26 cellular contexts compared by ENCODE assay signal in the genomic region with DNA sequence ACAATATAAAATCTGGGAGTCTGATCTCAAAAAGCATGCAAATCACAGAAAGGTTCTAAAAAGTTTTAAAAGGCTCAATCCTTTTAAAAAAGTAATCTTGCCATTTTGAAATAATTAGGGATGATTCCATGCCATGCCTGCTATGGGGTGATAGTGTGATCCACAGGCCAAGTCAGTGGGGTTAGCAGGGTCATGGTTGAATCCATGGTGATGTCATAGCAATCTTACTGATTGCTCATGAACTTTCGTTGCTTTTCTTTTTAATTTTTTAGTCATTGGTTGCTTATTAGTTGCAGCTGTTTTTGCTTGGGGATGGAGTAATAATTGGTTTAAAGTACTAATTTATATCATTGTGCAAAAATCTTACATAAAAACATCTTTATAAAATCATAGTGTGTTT.
"Had no signal": no experiment of that assay in that cellular context is flagged by ENCODE, and none has a peak within 500 bp of the region (broad histone marks: within the 10 kb centered on the region; RNA-seq: fewer than 3 reads in every experiment).

No MANE protein-coding gene starts in this region.

- DNase-seq: dorsolateral prefrontal cortex; effector CD8-positive, alpha-beta T cell; endodermal cell; foreskin keratinocyte; heart left ventricle; kidney; mucosa of descending colon; naive B cell; psoas muscle; right cardiac atrium; spleen; stimulated activated CD4-positive, alpha-beta T cell treated with anti-CD3 and anti-CD28 coated beads, Interleukin-4, amount 100 ng/mL, for 4 hours; stimulated activated naive CD8-positive, alpha-beta T cell treated with anti-CD3 and anti-CD28 coated beads, Interleukin-15, Interleukin-2, amounts not matched to agents 100 U/mL and 50 U/mL, for 24 hours; substantia nigra; testis; tibial artery had no signal

- H3K27me3 ChIP-seq: foreskin keratinocyte, gastroesophageal sphincter, heart left ventricle, hepatocyte, neural progenitor cell, spleen, testis, tibial artery had no signal

- H3K9ac ChIP-seq: neural progenitor cell had no signal

- H3K27ac ChIP-seq: epithelial cell of prostate, foreskin keratinocyte, gastroesophageal sphincter, heart left ventricle, hepatocyte, neural progenitor cell, psoas muscle, skin epidermis, spleen, testis, tibial artery had no signal

- H2AFZ ChIP-seq: hepatocyte, neural progenitor cell had no signal

- H3K4me1 ChIP-seq: foreskin keratinocyte, neural progenitor cell, psoas muscle, spleen, testis, tibial artery had no signal

- H3K79me2 ChIP-seq: hepatocyte had no signal

- H3K36me3 ChIP-seq: gastroesophageal sphincter, heart left ventricle, neural progenitor cell, spleen, tibial artery had no signal

- H3K4me3 ChIP-seq: dorsolateral prefrontal cortex, gastroesophageal sphincter, heart left ventricle, hepatocyte, lung, mucosa of descending colon, neural progenitor cell, psoas muscle, skin epidermis, spleen, testis, tibial artery had no signal

- H3K9me3 ChIP-seq: gastroesophageal sphincter, heart left ventricle, mucosa of descending colon, psoas muscle, spleen, testis, tibial artery had no signal

- ATAC-seq: esophagus mucosa; foreskin keratinocyte; gastroesophageal sphincter; heart left ventricle; left lobe of liver; mucosa of descending colon; natural killer cell treated with Interleukin-12 subunit alpha and Interleukin-12 subunit beta and Interleukin-15 and Interleukin-18, amount 100 ng/mL, for 72 hours; psoas muscle; right cardiac atrium; stimulated activated memory B cell treated with anti-CD40 and anti-IgM and Interleukin-4, amounts not matched to agents 10 μg/mL and 1 μg/mL and 100 μg/mL, for 72 hours; stimulated activated naive CD8-positive, alpha-beta T cell treated with anti-CD3 and anti-CD28 coated beads, Interleukin-15, Interleukin-2, amounts not matched to agents 100 U/mL and 50 U/mL, for 24 hours had no signal

- H3K4me2 ChIP-seq: hepatocyte, neural progenitor cell had no signal
